In the genomic region with DNA sequence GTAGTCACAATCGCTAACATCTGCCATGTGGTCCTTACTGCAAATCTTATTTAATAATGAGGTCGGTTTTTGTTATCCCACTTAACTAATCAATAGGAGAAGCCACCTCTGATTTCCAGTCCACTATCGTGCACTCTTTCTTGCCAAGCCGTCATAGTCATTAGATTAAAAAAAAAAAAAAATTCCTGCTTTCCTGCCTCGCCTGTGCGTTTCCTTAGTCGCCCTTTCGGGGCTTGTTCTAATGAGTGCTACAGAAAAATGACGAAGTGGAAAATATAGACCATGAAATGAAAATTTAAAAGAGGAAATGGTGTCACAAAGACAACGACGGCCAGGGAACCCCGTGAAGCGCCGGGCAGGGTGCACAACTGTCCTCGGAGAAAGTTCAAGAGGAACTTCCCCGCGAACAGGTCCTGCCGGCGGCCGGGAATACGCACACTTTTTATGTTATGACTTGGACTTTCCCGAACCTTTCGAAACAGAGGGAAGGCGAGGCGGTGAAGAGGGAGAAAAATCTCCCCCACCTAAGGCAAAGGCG, we compare ENCODE assay signal across 8 cellular contexts. TPM values are rescaled to one million over a fixed set of nuclear protein-coding genes. Genes with fewer than 3 reads are reported as not detected.
DNase-seq lines count a peak whose midpoint lies in the region; ATAC-seq and TF ChIP-seq lines count a peak whose summit lies in the region.

No MANE protein-coding gene starts in this region.

- ATAC-seq in GM21528 (IDR thresholded peaks at IDR 0.05; ENCODE audit: low FRiP score, unreplicated experiment) (peak; percentile 27), upper lobe of right lung (peak; percentile 24)

- peak overlapping the region; percentile 97 for H3K27ac ChIP-seq in upper lobe of right lung

- peaks cover 10% of the 10 kb centered on the region for H3K4me1 ChIP-seq in upper lobe of right lung

- TF ChIP-seq CTCF in epithelial cell of proximal tubule (conservative IDR thresholded peaks at IDR 0.05; ENCODE audit: low read depth, low read length): no peak
- TF ChIP-seq CTCF in nephron (IDR thresholded peaks at IDR 0.05; ENCODE audit: unreplicated experiment in 3 of 3): no peak
- TF ChIP-seq CTCF in upper lobe of right lung (IDR thresholded peaks at IDR 0.05): no peak

- H3K36me3 Mint-ChIP-seq in activated CD4-positive, alpha-beta T cell treated with anti-CD3 and anti-CD28 coated beads, Interleukin-2, amount 10 ng/mL, durations not matched to agents 24 days and 14 days (ENCODE audit: low read depth): peaks cover 18% of the 10 kb centered on the region
- H3K36me3 Mint-ChIP-seq in nephron (ENCODE audit: low read depth): peaks cover 8% of the 10 kb centered on the region

- in situ Hi-C loops in KBM-7 (cut with MboI; ENCODE audit: low pct_unique_long_range_greater_than_20kb, low sequenced_read_pairs): no loop called here

- DNase-seq in DMS114 treated with DMSO at 0.1 percent for 48 hours (lab: John Stamatoyannopoulos, UW; ENCODE audit: unreplicated experiment) (peak; percentile 47), KBM-7 (peak; percentile 81), epithelial cell of proximal tubule (ENCODE audit: low read depth) (no peak), upper lobe of right lung (no peak), Ammon's horn (ENCODE audit: low spot score) (no peak)
- no peak for DNase-seq in activated CD4-positive, alpha-beta T cell treated with anti-CD3 and anti-CD28 coated beads, Interleukin-2, amount 10 ng/mL, durations not matched to agents 24 days and 14 days

- no peaks in the 10 kb centered on the region for H3K9me3 Mint-ChIP-seq in activated CD4-positive, alpha-beta T cell treated with anti-CD3 and anti-CD28 coated beads, Interleukin-2, amount 10 ng/mL, durations not matched to agents 24 days and 14 days
- H3K9me3 Mint-ChIP-seq in nephron: no peaks in the 10 kb centered on the region

- H3K9me3 ChIP-seq in upper lobe of right lung: no peaks in the 10 kb centered on the region

- intact Hi-C loops in activated CD4-positive, alpha-beta T cell treated with anti-CD3 and anti-CD28 coated beads, Interleukin-2, amount 10 ng/mL, durations not matched to agents 24 days and 14 days (cut with micrococcal nuclease): loop anchor here (2.0 to 10.0 kb wide), 7 partner anchors 73 to 1315 kb away; a partner anchor contains a TSS
- intact Hi-C loops in upper lobe of right lung (cut with DNase I): no loop called here

- peaks cover 21% of the 10 kb centered on the region for H3K4me1 Mint-ChIP-seq in activated CD4-positive, alpha-beta T cell treated with anti-CD3 and anti-CD28 coated beads, Interleukin-2, amount 10 ng/mL, durations not matched to agents 24 days and 14 days
- peaks cover 17% of the 10 kb centered on the region for H3K4me1 Mint-ChIP-seq in nephron

- peak overlapping the region; percentile 87 for H3K4me3 Mint-ChIP-seq in activated CD4-positive, alpha-beta T cell treated with anti-CD3 and anti-CD28 coated beads, Interleukin-2, amount 10 ng/mL, durations not matched to agents 24 days and 14 days
- H3K4me3 Mint-ChIP-seq in nephron: peak overlapping the region; percentile 95 to 98 (median 96)

- no peaks in the 10 kb centered on the region for H3K36me3 ChIP-seq in upper lobe of right lung

- no peaks in the 10 kb centered on the region for H3K27me3 ChIP-seq in upper lobe of right lung

- H3K27ac Mint-ChIP-seq in activated CD4-positive, alpha-beta T cell treated with anti-CD3 and anti-CD28 coated beads, Interleukin-2, amount 10 ng/mL, durations not matched to agents 24 days and 14 days: peak overlapping the region; percentile 99
- H3K27ac Mint-ChIP-seq in nephron: peak overlapping the region; percentile 98 to 100 (median 99)

- peaks cover 2% of the 10 kb centered on the region for H3K27me3 Mint-ChIP-seq in activated CD4-positive, alpha-beta T cell treated with anti-CD3 and anti-CD28 coated beads, Interleukin-2, amount 10 ng/mL, durations not matched to agents 24 days and 14 days
- no peaks in the 10 kb centered on the region for H3K27me3 Mint-ChIP-seq in nephron (ENCODE audit: low read depth)

- H3K4me3 ChIP-seq in epithelial cell of proximal tubule (ENCODE audit: low read depth, low read length) (peak overlapping the region; percentile 74), upper lobe of right lung (peak overlapping the region; percentile 69)

RNA-seq across cellular contexts. Expression of a gene that starts 0.3 kb away (rescaled TPM):
- total RNA-seq in activated CD4-positive, alpha-beta T cell treated with anti-CD3 and anti-CD28 coated beads, Interleukin-2, amount 10 ng/mL, durations not matched to agents 24 days and 14 days: 38.8 and 40.6 TPM in 2 replicates
- total RNA-seq in epithelial cell of proximal tubule: 25.1 and 31.5 TPM in 2 replicates
- 56.7 TPM for total RNA-seq in upper lobe of right lung

Comparison
In these comparisons a context has a peak if more than half of its experiments do, and no peak if none do; other contexts are left out.
1. DNase-seq: peak in DMS114 treated with DMSO at 0.1 percent for 48 hours (single experiment) and KBM-7 (single experiment); none in activated CD4-positive, alpha-beta T cell treated with anti-CD3 and anti-CD28 coated beads, Interleukin-2, amount 10 ng/mL, durations not matched to agents 24 days and 14 days (single experiment), epithelial cell of proximal tubule (single experiment), upper lobe of right lung (single experiment) and Ammon's horn (single experiment).